Comparison of ENCODE assay signal across 8 cellular contexts in the genomic region with DNA sequence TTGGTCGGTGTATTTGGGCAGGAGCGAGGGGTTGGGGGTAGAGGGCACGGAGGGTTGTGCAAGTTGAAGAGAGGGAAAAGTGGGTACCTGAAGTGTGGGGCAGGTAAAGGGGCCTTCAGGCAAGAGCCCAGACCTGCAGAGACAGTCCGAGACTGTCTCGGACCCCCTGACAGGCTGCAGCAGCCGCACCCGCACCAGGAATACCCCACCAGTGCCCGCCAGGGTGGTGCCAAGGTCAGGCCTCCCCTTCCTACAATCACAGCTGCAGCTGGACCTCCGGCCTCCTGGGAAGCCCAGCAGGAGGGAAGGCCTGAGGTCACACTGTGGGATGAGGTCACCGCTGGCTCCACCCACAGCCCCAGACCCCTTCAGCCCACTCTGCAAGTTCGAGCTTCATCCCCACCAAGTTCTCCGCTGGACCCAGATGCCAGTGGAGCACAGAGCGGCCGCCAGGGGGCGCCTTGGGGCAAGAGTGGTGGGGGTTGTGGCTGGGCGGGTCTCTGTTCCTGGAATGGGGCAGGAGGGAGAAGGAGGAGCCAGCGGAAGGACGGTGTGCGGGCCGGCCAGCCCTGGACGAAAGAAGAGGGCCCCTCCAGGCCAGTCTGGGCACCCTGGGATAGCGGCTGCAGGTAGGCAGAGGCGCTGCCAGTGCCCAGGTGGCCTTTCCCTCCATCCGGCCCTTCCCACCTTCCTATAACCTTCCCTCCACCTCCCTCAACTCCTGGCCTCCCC. TPM values are rescaled to one million over a fixed set of nuclear protein-coding genes. Genes with fewer than 3 reads are reported as not detected.
DNase-seq lines count a peak whose midpoint lies in the region; ATAC-seq and TF ChIP-seq lines count a peak whose summit lies in the region.

HSD3B7 (plus strand) TSS at position 539 of the 732 bp plus-strand sequence. CDS start 452 bp downstream, outside the sequence.

- H3K9me3 ChIP-seq in SJSA1 (replicated peaks): no peaks in the 10 kb centered on the region

- no peak within 1 kb of the TSS for H3K4me3 ChIP-seq in KMS-11 (IDR thresholded peaks at IDR 0.05; ENCODE audit: insufficient read depth, low read depth, low read length)
- no peak within 1 kb of the TSS for H3K4me3 ChIP-seq in SJSA1

- DNase-seq in GM10266 (ENCODE audit: extremely low spot score) (peak; percentile 93), SJSA1 (ENCODE audit: low read depth in 1 of 2, low spot score in 2 of 2) (peak; percentile 72 to 90), activated gamma-delta T cell treated with Interleukin-2 at 50 U/mL for 16 hours (peak; percentile 81), germinal center (ENCODE audit: low spot score) (peak; percentile 85), occipital lobe (lab: John Stamatoyannopoulos, UW) (peak; percentile 64)

- H3K36me3 ChIP-seq in KMS-11 (ENCODE audit: insufficient read depth) (no peaks in the 10 kb centered on the region), SJSA1 (peaks cover 48% of the 10 kb centered on the region)

- no peak for ATAC-seq in HG03521 (IDR thresholded peaks at IDR 0.05; ENCODE audit: unreplicated experiment)

- no peak within 1 kb of the TSS for H3K27ac ChIP-seq in KMS-11
- H3K27ac ChIP-seq in SJSA1: no peak within 1 kb of the TSS

- no peaks in the 10 kb centered on the region for H3K79me2 ChIP-seq in KMS-11 (ENCODE audit: insufficient read depth, low read depth)

- no peaks in the 10 kb centered on the region for H4K20me1 ChIP-seq in KMS-11 (ENCODE audit: insufficient read depth)

- H2AFZ ChIP-seq in KMS-11 (ENCODE audit: low read depth): no peak within 1 kb of the TSS

- H3K9ac ChIP-seq in KMS-11: no peak within 1 kb of the TSS

- TF ChIP-seq CTCF in GM10266 (IDR thresholded peaks at IDR 0.05; ENCODE audit: control insufficient read depth, insufficient read depth, low read depth, missing control alignments) (peak; percentile 93), KMS-11 (conservative IDR thresholded peaks at IDR 0.05; ENCODE audit: low read depth, low read length) (peak; percentile 90), subcutaneous adipose tissue (IDR thresholded peaks at IDR 0.05; ENCODE audit: low read depth) (no peak)

- H3K4me2 ChIP-seq in KMS-11: no peak within 1 kb of the TSS

- H3K4me1 ChIP-seq in KMS-11 (ENCODE audit: low read depth, poor library complexity, severe bottlenecking) (no peaks in the 10 kb centered on the region), SJSA1 (replicated peaks) (peaks cover 5% of the 10 kb centered on the region)

- H3K27me3 ChIP-seq in KMS-11 (ENCODE audit: insufficient read depth, low read depth): no peaks in the 10 kb centered on the region
- no peaks in the 10 kb centered on the region for H3K27me3 ChIP-seq in SJSA1 (replicated peaks)

RNA-seq across cellular contexts. Expression of gene HSD3B7, which starts in this region (rescaled TPM):
- 4.1 and 7.8 TPM in 2 replicates for total RNA-seq in SJSA1 (2014; rRNA removed; shearing (Covaris generic))
- total RNA-seq in occipital lobe (2.5 TPM), subcutaneous adipose tissue (10 to 100 TPM; 18.3 to 73.8 (median 30.0) TPM)
